Comparison of ENCODE assay signal across 1 cellular context in genomic region chr1:116151739-116152576, GRCh38.
TF ChIP-seq lines count a peak whose summit lies in the region.

No MANE protein-coding gene starts in this region.

TF ChIP-seq in HEK293, 187 proteins besides CTCF, POLR2A, EP300 and RAD21 (continued from another document and continues in another):
- TF ChIP-seq ZNF645 (tag by site-specific recombination; IDR thresholded peaks at IDR 0.05): no peak
- TF ChIP-seq PRDM2 (tag by site-specific recombination; IDR thresholded peaks at IDR 0.05; ENCODE audit: borderline replicate concordance): no peak
- no peak for TF ChIP-seq PBX3 (CRISPR knock-in tag; IDR thresholded peaks at IDR 0.05)
- TF ChIP-seq GLIS1 (tag by site-specific recombination; IDR thresholded peaks at IDR 0.05): peak; percentile 95
- TF ChIP-seq ZNF660 (tag by site-specific recombination; IDR thresholded peaks at IDR 0.05): peak; percentile 90
- TF ChIP-seq ZNF398 (tag by site-specific recombination; IDR thresholded peaks at IDR 0.05): peak; percentile 35; the same call in 1 of the 2 replicates
- no peak for TF ChIP-seq ZNF350 (tag by site-specific recombination; IDR thresholded peaks at IDR 0.05)
- peak; percentile 67; the same call in 1 of the 2 replicates for TF ChIP-seq ZEB2 (tag by site-specific recombination; IDR thresholded peaks at IDR 0.05)
- no peak for TF ChIP-seq ZNF37A (tag by site-specific recombination; IDR thresholded peaks at IDR 0.05)
- no peak for TF ChIP-seq ZSCAN23 (tag by site-specific recombination; IDR thresholded peaks at IDR 0.05)
- no peak for TF ChIP-seq SCRT1 (tag by site-specific recombination; IDR thresholded peaks at IDR 0.05; ENCODE audit: borderline replicate concordance)
- peak; percentile 53; the same call in 1 of the 2 replicates for TF ChIP-seq ZNF561 (tag by site-specific recombination; IDR thresholded peaks at IDR 0.05; ENCODE audit: borderline replicate concordance)
- TF ChIP-seq ZFHX2 (tag by site-specific recombination; conservative IDR thresholded peaks at IDR 0.05): peak; percentile 94
- no peak for TF ChIP-seq ZNF426 (tag by site-specific recombination; IDR thresholded peaks at IDR 0.05)
- TF ChIP-seq ZBTB10 (tag by site-specific recombination; IDR thresholded peaks at IDR 0.05): peak; percentile 49; the same call in 1 of the 2 replicates
- TF ChIP-seq ZNF555 (tag by site-specific recombination; conservative IDR thresholded peaks at IDR 0.05): no peak
- peak; percentile 59 for TF ChIP-seq ZNF2 (tag by site-specific recombination; IDR thresholded peaks at IDR 0.05)
- TF ChIP-seq ZBTB48 (tag by site-specific recombination; IDR thresholded peaks at IDR 0.05): peak; percentile 62
- TF ChIP-seq GLIS2 (tag by site-specific recombination; IDR thresholded peaks at IDR 0.05): peak; percentile 88
- TF ChIP-seq ZNF146 (tag by site-specific recombination; IDR thresholded peaks at IDR 0.05): no peak
- 0 out of 2 replicates have a peak, but pooled peaks have one; percentile 52 for TF ChIP-seq KLF17 (tag by site-specific recombination; IDR thresholded peaks at IDR 0.05)
- no peak for TF ChIP-seq ZNF837 (tag by site-specific recombination; IDR thresholded peaks at IDR 0.05)
- peak; percentile 73 for TF ChIP-seq ZIC2 (tag by site-specific recombination; IDR thresholded peaks at IDR 0.05)
- TF ChIP-seq OVOL3 (tag by site-specific recombination; IDR thresholded peaks at IDR 0.05): no peak
- no peak for TF ChIP-seq GLI2 (tag by site-specific recombination; IDR thresholded peaks at IDR 0.05; ENCODE audit: borderline replicate concordance, low read depth)
- peak; percentile 70 for TF ChIP-seq ZNF335 (tag by site-specific recombination; conservative IDR thresholded peaks at IDR 0.05)
- peak; percentile 29; the same call in 1 of the 2 replicates for TF ChIP-seq ZNF184 (tag by site-specific recombination; IDR thresholded peaks at IDR 0.05)
- TF ChIP-seq PRDM4 (tag by site-specific recombination; IDR thresholded peaks at IDR 0.05): no peak
- TF ChIP-seq ZNF76 (tag by site-specific recombination; IDR thresholded peaks at IDR 0.05; ENCODE audit: borderline replicate concordance, low read depth): peak; percentile 56; the same call in 1 of the 2 replicates
- peak; percentile 71 for TF ChIP-seq SP7 (tag by site-specific recombination; IDR thresholded peaks at IDR 0.05)
- TF ChIP-seq EGR2 (tag by site-specific recombination; IDR thresholded peaks at IDR 0.05; ENCODE audit: low read depth): peak; percentile 84
- peak; percentile 13; the same call in 1 of the 2 replicates for TF ChIP-seq ZNF785 (tag by site-specific recombination; IDR thresholded peaks at IDR 0.05)
- no peak for TF ChIP-seq KLF1 (tag by site-specific recombination; IDR thresholded peaks at IDR 0.05)
- no peak for TF ChIP-seq ZNF354C (tag by site-specific recombination; IDR thresholded peaks at IDR 0.05; ENCODE audit: borderline replicate concordance, low read depth)
- peak; percentile 74 for TF ChIP-seq ZSCAN30 (tag by site-specific recombination; IDR thresholded peaks at IDR 0.05)
- TF ChIP-seq ZNF223 (tag by site-specific recombination; IDR thresholded peaks at IDR 0.05): no peak
- peak; percentile 82 for TF ChIP-seq PATZ1 (tag by site-specific recombination; IDR thresholded peaks at IDR 0.05)
- no peak for TF ChIP-seq ZBTB49 (tag by site-specific recombination; IDR thresholded peaks at IDR 0.05; ENCODE audit: low read depth)
